ENCODE assay signal across 16 cellular contexts in genomic region chr6:44169154-44169553, GRCh38. TPM values are rescaled to one million over a fixed set of nuclear protein-coding genes. Genes with fewer than 3 reads are reported as not detected.
"Had no signal": no experiment of that assay in that cellular context is flagged by ENCODE, and none has a peak within 500 bp of the region (broad histone marks: within the 10 kb centered on the region; RNA-seq: fewer than 3 reads in every experiment).

No MANE protein-coding gene starts in this region.

- H3K9me3 ChIP-seq: lower lobe of right lung, sigmoid colon, thyroid gland, vagina had no signal

- H3K36me3 ChIP-seq: lower lobe of right lung, neural progenitor cell, sigmoid colon, thyroid gland, vagina had no signal

- H3K4me3 ChIP-seq: lower lobe of right lung, neural progenitor cell, sigmoid colon, thyroid gland, vagina had no signal

- H3K9me3 Mint-ChIP-seq: mesothelial cell of epicardium, neural progenitor cell had no signal

- H3K4me3 Mint-ChIP-seq: mesothelial cell of epicardium, neural progenitor cell, T-helper 17 cell had no signal

- DNase-seq: activated naive CD4-positive, alpha-beta T cell treated with Interleukin-2 at 50 U/mL for 16 hours; kidney glomerular epithelial cell; lower lobe of right lung; sigmoid colon; stimulated activated CD4-positive, alpha-beta T cell treated with anti-CD3 and anti-CD28 coated beads, Interleukin-12 subunit alpha, Interleukin-12 subunit beta, amount 100 ng/mL, for 4 hours; stimulated activated CD4-positive, alpha-beta T cell treated with anti-CD3 and anti-CD28 coated beads, Interleukin-2, amount 100 ng/mL, for 24 hours; T-helper 17 cell; thyroid gland had no signal

- H3K36me3 Mint-ChIP-seq: mesothelial cell of epicardium, neural progenitor cell had no signal

- ATAC-seq: lower lobe of right lung, T-helper 17 cell had no signal

- H3K4me1 ChIP-seq: vagina had no signal

- H3K27ac Mint-ChIP-seq: mesothelial cell of epicardium, neural progenitor cell, T-helper 17 cell had no signal

RNA-seq across cellular contexts. Expression of gene CAPN11, which starts 10.5 kb away (rescaled TPM):
- total RNA-seq: activated CD8-positive, alpha-beta memory T cell treated with anti-CD3 and anti-CD28 coated beads for 36 hours; astrocyte; bronchial epithelial cell; mesothelial cell of epicardium; osteocyte had no signal

RNA-seq across cellular contexts. Expression of gene MYMX, which starts 47.6 kb away (rescaled TPM):
- total RNA-seq: activated CD8-positive, alpha-beta memory T cell treated with anti-CD3 and anti-CD28 coated beads for 36 hours; astrocyte; bronchial epithelial cell; chondrocyte; lower lobe of right lung; mesothelial cell of epicardium; osteocyte; sigmoid colon; T-helper 17 cell; thyroid gland; vagina had no signal
